Comparison of ENCODE assay signal across 16 cellular contexts in genomic region chr16:58513874-58514273, GRCh38. TPM values are rescaled to one million over a fixed set of nuclear protein-coding genes. Genes with fewer than 3 reads are reported as not detected.
A peak's percentile ranks its signal among the peaks of the same experiment; 100 is the strongest.
DNase-seq lines count a peak whose midpoint lies in the region; ATAC-seq and TF ChIP-seq lines count a peak whose summit lies in the region.
"Had no signal": no experiment of that assay in that cellular context is flagged by ENCODE, and none has a peak within 500 bp of the region (broad histone marks: within the 10 kb centered on the region; RNA-seq: fewer than 3 reads in every experiment).

No MANE protein-coding gene starts in this region.

- H3K27ac ChIP-seq in HUES64 (ENCODE audit: low read depth, low read length) (no peak overlapping the region), psoas muscle (peak overlapping the region; percentile 91)
- H3K27ac ChIP-seq: uterus had no signal

- no peak for ATAC-seq in activated naive CD8-positive, alpha-beta T cell treated with anti-CD3 and anti-CD28 coated beads, Interleukin-2, amount 50 U/mL, for 24 hours
- ATAC-seq in psoas muscle (no peak), GM21737 (IDR thresholded peaks at IDR 0.05; ENCODE audit: unreplicated experiment) (no peak)
- ATAC-seq: CD8-positive, alpha-beta T cell had no signal

- H3K36me3 ChIP-seq in HUES64 (ENCODE audit: insufficient read depth, low read length), result peaks cover 30% of the 10 kb centered on the region
- peaks cover 9 to 25% of the 10 kb centered on the region in 2 donors for H3K36me3 ChIP-seq in psoas muscle (ENCODE audit: insufficient read depth in 1 of 2, low read depth in 1 of 2)
- H3K36me3 ChIP-seq in H7 (replicated peaks; ENCODE audit: control insufficient read depth, insufficient read depth, low read length), result peaks cover 17% of the 10 kb centered on the region
- H3K36me3 ChIP-seq: uterus had no signal

- WGBS in HUES64, result 90% methylated on average over 3 of the region's 3 CpGs
- 91 to 95% (median 92%) methylated on average over 3 of the region's 3 CpGs for WGBS in psoas muscle, 3 donors

- intact Hi-C loops in activated naive CD4-positive, alpha-beta T cell treated with anti-CD3 and anti-CD28 coated beads for 36 hours (cut with micrococcal nuclease), result loop anchor here (2.0 to 5.0 kb wide), 2 partner anchors 13 to 168 kb away; partner anchors contain the start of genes NDRG4 and SLC38A7
- intact Hi-C loops in psoas muscle (cut with DNase I), result loop anchor here (5.0 to 10.0 kb wide), 3 partner anchors 143 to 221 kb away; partner anchors contain the start of gene GOT2 (in 1 of the 2)

- CTCF ChIA-PET in activated naive CD4-positive, alpha-beta T cell treated with anti-CD3 and anti-CD28 coated beads for 36 hours (lab: Charles Lee), result interaction anchor here (0.6 to 5.8 kb wide), 9 partner anchors 9 to 246 kb away, joined by 3 to 49 read pairs (median 3); no protein-coding TSS in a partner anchor

- DNase-seq in activated naive CD4-positive, alpha-beta T cell treated with anti-CD3 and anti-CD28 coated beads for 36 hours, result no peak
- DNase-seq in activated naive CD4-positive, alpha-beta T cell (lab: John Stamatoyannopoulos, UW), result no peak
- no peak for DNase-seq in activated naive CD8-positive, alpha-beta T cell treated with anti-CD3 and anti-CD28 coated beads, Interleukin-2, amount 50 U/mL, for 24 hours
- no peak for DNase-seq in psoas muscle
- no peak for DNase-seq in H7
- no peak for DNase-seq in glomerular visceral epithelial cell (ENCODE audit: extremely low spot score)
- DNase-seq: CD8-positive, alpha-beta T cell; left ventricle myocardium superior; NCI-H1417; NCI-H2171; occipital lobe; stimulated activated CD4-positive, alpha-beta T cell treated with anti-CD3 and anti-CD28 coated beads, Interleukin-2, amount 100 ng/mL, for 24 hours; uterus had no signal

- peaks cover 38% of the 10 kb centered on the region for H3K4me1 Mint-ChIP-seq in activated naive CD4-positive, alpha-beta T cell treated with anti-CD3 and anti-CD28 coated beads for 36 hours (ENCODE audit: low read depth)
- H3K4me1 Mint-ChIP-seq in activated naive CD8-positive, alpha-beta T cell treated with anti-CD3 and anti-CD28 coated beads, Interleukin-2, amount 50 U/mL, for 24 hours, result peaks cover 37% of the 10 kb centered on the region

- no peak overlapping the region for H3K9ac ChIP-seq in HUES64 (ENCODE audit: low read depth, low read length)

- peak overlapping the region; percentile 34 for H3K4me3 Mint-ChIP-seq in activated naive CD4-positive, alpha-beta T cell treated with anti-CD3 and anti-CD28 coated beads for 36 hours
- H3K4me3 Mint-ChIP-seq in activated naive CD8-positive, alpha-beta T cell treated with anti-CD3 and anti-CD28 coated beads, Interleukin-2, amount 50 U/mL, for 24 hours, result peak overlapping the region; percentile 94

- peaks cover 14% of the 10 kb centered on the region for H3K36me3 Mint-ChIP-seq in activated naive CD4-positive, alpha-beta T cell treated with anti-CD3 and anti-CD28 coated beads for 36 hours (ENCODE audit: low read depth)
- H3K36me3 Mint-ChIP-seq in activated naive CD8-positive, alpha-beta T cell treated with anti-CD3 and anti-CD28 coated beads, Interleukin-2, amount 50 U/mL, for 24 hours (ENCODE audit: low read depth), result peaks cover 24% of the 10 kb centered on the region

- no peak overlapping the region for H3K27ac Mint-ChIP-seq in activated naive CD4-positive, alpha-beta T cell treated with anti-CD3 and anti-CD28 coated beads for 36 hours
- H3K27ac Mint-ChIP-seq in activated naive CD8-positive, alpha-beta T cell treated with anti-CD3 and anti-CD28 coated beads, Interleukin-2, amount 50 U/mL, for 24 hours, result peak overlapping the region; percentile 17
- H3K27ac Mint-ChIP-seq: CD8-positive, alpha-beta T cell had no signal

- no peaks in the 10 kb centered on the region for H3K27me3 ChIP-seq in HUES64 (ENCODE audit: insufficient read depth, low read length)
- H3K27me3 ChIP-seq in psoas muscle (ENCODE audit: insufficient read depth in 3 of 3, low read length in 2 of 3), result no peaks in the 10 kb centered on the region
- no peaks in the 10 kb centered on the region; the same call in 1 of the 2 replicates for H3K27me3 ChIP-seq in H7 (ENCODE audit: control insufficient read depth, insufficient read depth, low read length)
- H3K27me3 ChIP-seq: sigmoid colon, uterus had no signal

- H3K9me3 ChIP-seq in HUES64 (ENCODE audit: insufficient read depth, low read depth, low read length) (no peaks in the 10 kb centered on the region), psoas muscle (no peaks in the 10 kb centered on the region)
- H3K9me3 ChIP-seq: sigmoid colon, uterus had no signal

- H3K4me3 ChIP-seq in HUES64 (ENCODE audit: low read length) (0 out of 2 replicates have a peak overlapping the region, but pooled peaks have one; percentile 66), psoas muscle (peak overlapping the region; percentile 88), H7 (ENCODE audit: insufficient read depth, low read depth, low read length) (no peak overlapping the region)

- H3K4me1 ChIP-seq in HUES64 (ENCODE audit: insufficient read depth, low read length) (peaks cover 7% of the 10 kb centered on the region; the same call in 1 of the 2 replicates), psoas muscle (peaks cover 7% of the 10 kb centered on the region)

- H3K9me3 Mint-ChIP-seq in activated naive CD4-positive, alpha-beta T cell treated with anti-CD3 and anti-CD28 coated beads for 36 hours, result no peaks in the 10 kb centered on the region
- no peaks in the 10 kb centered on the region for H3K9me3 Mint-ChIP-seq in activated naive CD8-positive, alpha-beta T cell treated with anti-CD3 and anti-CD28 coated beads, Interleukin-2, amount 50 U/mL, for 24 hours
- H3K9me3 Mint-ChIP-seq: CD8-positive, alpha-beta T cell had no signal

- H3K27me3 Mint-ChIP-seq in activated naive CD4-positive, alpha-beta T cell treated with anti-CD3 and anti-CD28 coated beads for 36 hours (ENCODE audit: low read depth), result no peaks in the 10 kb centered on the region
- H3K27me3 Mint-ChIP-seq in activated naive CD8-positive, alpha-beta T cell treated with anti-CD3 and anti-CD28 coated beads, Interleukin-2, amount 50 U/mL, for 24 hours, result no peaks in the 10 kb centered on the region

- no peak for TF ChIP-seq CTCF in psoas muscle (IDR thresholded peaks at IDR 0.05)

RNA-seq across cellular contexts. Expression of gene SETD6, which starts 1.4 kb away (rescaled TPM):
- 1 to 10 TPM; 8.1 to 8.5 TPM for total RNA-seq in activated naive CD4-positive, alpha-beta T cell treated with anti-CD3 and anti-CD28 coated beads for 36 hours
- polyA plus RNA-seq in HUES64 (2013, experiment 1 of 2), result 26.5 TPM
- 23.8 TPM for polyA plus RNA-seq in HUES64 (2013, experiment 2 of 2)
- total RNA-seq in psoas muscle, result 10 to 100 TPM; 11.1 to 25.0 (median 18.4) TPM
- 10 to 100 TPM; 21.0 to 35.5 (median 23.6) TPM for polyA plus RNA-seq in psoas muscle
- total RNA-seq in H7 (2014; rRNA removed; shearing (Covaris generic)), result 32.2 and 39.4 TPM in 2 replicates

RNA-seq across cellular contexts. Expression of gene NDRG4, which starts 13.9 kb away (rescaled TPM):
- total RNA-seq in activated naive CD4-positive, alpha-beta T cell treated with anti-CD3 and anti-CD28 coated beads for 36 hours, result 1 to 10 TPM; 3.0 to 3.6 TPM
- 11.0 TPM for polyA plus RNA-seq in HUES64 (2013, experiment 1 of 2)
- polyA plus RNA-seq in HUES64 (2013, experiment 2 of 2), result 26.9 TPM
- total RNA-seq in psoas muscle, result 1 to 10 TPM; 1.7 to 6.3 (median 3.8) TPM
- polyA plus RNA-seq in psoas muscle, result 10 to 100 TPM in 1 of 3 donors, 1 to 10 TPM in 2; 1.8 to 12.3 (median 2.0) TPM
- 24.9 and 27.6 TPM in 2 replicates for total RNA-seq in H7 (2014; rRNA removed; shearing (Covaris generic))
- total RNA-seq: CD8-positive, alpha-beta T cell had no signal
